ENCODE assay signal across 8 cellular contexts in the genomic region with DNA sequence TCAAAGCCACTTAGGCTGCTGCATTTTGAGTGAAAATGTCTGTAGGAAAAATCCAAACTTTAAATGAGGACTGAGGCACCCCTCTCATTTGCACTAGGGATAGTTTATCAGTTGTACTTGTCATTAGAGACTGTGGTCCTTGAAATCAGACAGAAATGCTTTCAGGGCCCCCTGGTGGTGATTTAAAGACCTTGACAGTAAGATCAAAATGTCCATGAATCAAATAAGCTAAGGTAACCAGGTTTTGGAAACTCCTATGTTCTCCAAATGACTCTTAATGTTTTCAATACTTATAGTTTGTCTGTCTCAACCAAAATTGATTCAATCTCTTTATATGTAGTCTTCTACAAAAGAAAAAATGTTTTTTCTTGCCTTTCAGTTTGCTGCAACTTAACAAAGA. TPM values are rescaled to one million over a fixed set of nuclear protein-coding genes. Genes with fewer than 3 reads are reported as not detected.
DNase-seq lines count a peak whose midpoint lies in the region; ATAC-seq and TF ChIP-seq lines count a peak whose summit lies in the region.

No MANE protein-coding gene starts in this region.

- H3K27ac ChIP-seq in C4-2B, result no peak overlapping the region

- peak; percentile 77 for TF ChIP-seq CTCF in C4-2B (conservative IDR thresholded peaks at IDR 0.05)
- TF ChIP-seq CTCF in GM13976 (IDR thresholded peaks at IDR 0.05; ENCODE audit: borderline replicate concordance, control extremely low read depth, extremely low read depth, insufficient read depth, missing control alignments), result peak; percentile 47

- no peak overlapping the region for H3K27ac Mint-ChIP-seq in activated naive CD4-positive, alpha-beta T cell treated with anti-CD3 and anti-CD28 coated beads, Interleukin-2, amount 10 ng/mL, durations not matched to agents 7 days and 5 days
- H3K27ac Mint-ChIP-seq in immature natural killer cell, result no peak overlapping the region

- no peaks in the 10 kb centered on the region for H3K36me3 Mint-ChIP-seq in activated naive CD4-positive, alpha-beta T cell treated with anti-CD3 and anti-CD28 coated beads, Interleukin-2, amount 10 ng/mL, durations not matched to agents 7 days and 5 days
- no peaks in the 10 kb centered on the region for H3K36me3 Mint-ChIP-seq in immature natural killer cell

- DNase-seq in GM13976 (ENCODE audit: low spot score), result peak; percentile 34
- DNase-seq in NCI-H526 (lab: John Stamatoyannopoulos, UW), result peak; percentile 18 to 84
- peak; percentile 50 for DNase-seq in activated naive CD4-positive, alpha-beta T cell treated with anti-CD3 and anti-CD28 coated beads, Interleukin-2, amount 10 ng/mL, durations not matched to agents 7 days and 5 days
- peak; percentile 5 to 36 (median 16) for DNase-seq in immature natural killer cell
- DNase-seq in stimulated activated CD8-positive, alpha-beta memory T cell treated with anti-CD3 and anti-CD28 coated beads, Interleukin-4, amount 100 ng/mL, for 48 hours, result peak; percentile 48
- DNase-seq in 8988T, result no peak

- in situ Hi-C loops in GM13976 (cut with MboI; ENCODE audit: low sequenced_read_pairs, unreplicated experiment), result loop anchor here (25.0 kb wide), 1 partner anchor 323 kb away; no protein-coding TSS in a partner anchor

- no peaks in the 10 kb centered on the region for H3K9me3 Mint-ChIP-seq in activated naive CD4-positive, alpha-beta T cell treated with anti-CD3 and anti-CD28 coated beads, Interleukin-2, amount 10 ng/mL, durations not matched to agents 7 days and 5 days
- H3K9me3 Mint-ChIP-seq in immature natural killer cell, result peaks cover 0 to 5% (median 0%) of the 10 kb centered on the region in 6 donors

- no peak overlapping the region for H3K4me3 Mint-ChIP-seq in activated naive CD4-positive, alpha-beta T cell treated with anti-CD3 and anti-CD28 coated beads, Interleukin-2, amount 10 ng/mL, durations not matched to agents 7 days and 5 days
- H3K4me3 Mint-ChIP-seq in immature natural killer cell, result no peak overlapping the region

- no peaks in the 10 kb centered on the region for H3K27me3 Mint-ChIP-seq in activated naive CD4-positive, alpha-beta T cell treated with anti-CD3 and anti-CD28 coated beads, Interleukin-2, amount 10 ng/mL, durations not matched to agents 7 days and 5 days
- H3K27me3 Mint-ChIP-seq in immature natural killer cell (ENCODE audit: low read depth in 3 of 3), result no peaks in the 10 kb centered on the region

- CTCF ChIA-PET in activated naive CD4-positive, alpha-beta T cell treated with anti-CD3 and anti-CD28 coated beads, Interleukin-2, amount 10 ng/mL, durations not matched to agents 7 days and 5 days (lab: Charles Lee), result interaction anchor here (0.7 to 1.3 kb wide), 4 partner anchors 29 to 317 kb away, joined by 3 read pairs; a partner anchor contains a TSS

- no peaks in the 10 kb centered on the region for H3K4me1 Mint-ChIP-seq in activated naive CD4-positive, alpha-beta T cell treated with anti-CD3 and anti-CD28 coated beads, Interleukin-2, amount 10 ng/mL, durations not matched to agents 7 days and 5 days
- no peaks in the 10 kb centered on the region for H3K4me1 Mint-ChIP-seq in immature natural killer cell

- ATAC-seq in HG03280 (IDR thresholded peaks at IDR 0.05; ENCODE audit: unreplicated experiment), result peak; percentile 72

RNA-seq across cellular contexts. Expression of a gene that starts 28.8 kb away (rescaled TPM):
- 10 to 100 TPM; 32.2 to 51.6 (median 34.6) TPM for polyA plus RNA-seq in immature natural killer cell
